In genomic region chr18:54239091-54239490, GRCh38 we compare ENCODE assay signal across 1 cellular context.
TF ChIP-seq lines count a peak whose summit lies in the region.

No MANE protein-coding gene starts in this region.

TF ChIP-seq in K562, 482 proteins besides CTCF, POLR2A, EP300 and RAD21:
- TF ChIP-seq RFX1 (IDR thresholded peaks at IDR 0.05), result 0 out of 2 replicates have a peak, but pooled peaks have one; percentile 6
- TF ChIP-seq MYC (IDR thresholded peaks at IDR 0.05; ENCODE audit: low read depth, low read length), result no peak
- TF ChIP-seq MYC (CRISPR knock-in tag; IDR thresholded peaks at IDR 0.05; ENCODE audit: borderline replicate concordance, low read depth), result no peak
TF ChIP-seq in K562: peak in this region for 1.
